ENCODE assay signal across 8 cellular contexts in genomic region chr3:109731639-109732473, GRCh38.
A peak's percentile ranks its signal among the peaks of the same experiment; 100 is the strongest.
DNase-seq lines count a peak whose midpoint lies in the region; ATAC-seq and TF ChIP-seq lines count a peak whose summit lies in the region.

No MANE protein-coding gene starts in this region.

- intact Hi-C loops in CD8-positive, alpha-beta T cell (cut with DNase I, micrococcal nuclease), result loop anchor here (1.0 to 5.0 kb wide), 9 partner anchors 75 to 1807 kb away; partner anchors contain the start of gene NECTIN3 (in 1 of the 2)
- intact Hi-C loops in upper lobe of right lung (cut with DNase I), result no loop called here

- peak; percentile 100 for TF ChIP-seq CTCF in CD8-positive, alpha-beta T cell (IDR thresholded peaks at IDR 0.05)
- TF ChIP-seq CTCF in fibroblast of lung (conservative IDR thresholded peaks at IDR 0.05 in 1 of 2, IDR thresholded peaks at IDR 0.05 in 1 of 2; ENCODE audit: low read depth in 1 of 2, low read length in 2 of 2) (peak; percentile 92), omental fat pad (IDR thresholded peaks at IDR 0.05) (peak in 1 of 3 donors; percentile 28), upper lobe of right lung (IDR thresholded peaks at IDR 0.05) (peak; percentile 88)

- no peak overlapping the region for H2AFZ ChIP-seq in fibroblast of lung (ENCODE audit: low read length)

- H4K20me1 ChIP-seq in fibroblast of lung (ENCODE audit: control insufficient read depth, extremely low read depth, insufficient read depth, low read length), result no peaks in the 10 kb centered on the region

- DNase-seq in CD8-positive, alpha-beta T cell, result peak; percentile 16 to 69 (median 50)
- peak; percentile 53 for DNase-seq in NCI-H82 treated with DMSO at 0.1 percent for 48 hours (lab: John Stamatoyannopoulos, UW; ENCODE audit: unreplicated experiment)
- peak; percentile 23 for DNase-seq in activated CD8-positive, alpha-beta memory T cell treated with anti-CD3 and anti-CD28 coated beads, Interleukin-2, amount 50 U/mL, for 24 hours (ENCODE audit: extremely low read depth)
- peak; percentile 47 to 78 for DNase-seq in fibroblast of lung (ENCODE audit: low read depth in 2 of 2)
- peak; percentile 38 for DNase-seq in omental fat pad (ENCODE audit: low spot score)
- DNase-seq in upper lobe of right lung, result no peak

- peaks cover 6% of the 10 kb centered on the region for H3K4me1 ChIP-seq in CD8-positive, alpha-beta T cell (ENCODE audit: insufficient read depth, low read length)
- H3K4me1 ChIP-seq in fibroblast of lung (ENCODE audit: control insufficient read depth, extremely low read depth, insufficient read depth, low read length) (no peaks in the 10 kb centered on the region), upper lobe of right lung (no peaks in the 10 kb centered on the region)

- ATAC-seq in CD8-positive, alpha-beta T cell, result peak; percentile 91
- ATAC-seq in GM19023 (IDR thresholded peaks at IDR 0.05; ENCODE audit: unreplicated experiment) (peak; percentile 95), HG03175 (IDR thresholded peaks at IDR 0.05; ENCODE audit: unreplicated experiment) (peak; percentile 84), omental fat pad (ENCODE audit: low FRiP score) (no peak), upper lobe of right lung (peak; percentile 86)

- no peak overlapping the region for H3K9ac ChIP-seq in fibroblast of lung (ENCODE audit: insufficient read depth, low read length)

- H3K36me3 ChIP-seq in CD8-positive, alpha-beta T cell (ENCODE audit: insufficient read depth, low read length), result no peaks in the 10 kb centered on the region
- H3K36me3 ChIP-seq in fibroblast of lung (ENCODE audit: control insufficient read depth, insufficient read depth, low read length) (no peaks in the 10 kb centered on the region), upper lobe of right lung (no peaks in the 10 kb centered on the region)

- CTCF ChIA-PET in CD8-positive, alpha-beta T cell (lab: Charles Lee), result interaction anchor here (0.7 to 1.5 kb wide), 3 partner anchors 16 to 592 kb away, joined by 3 to 9 read pairs (median 3); no protein-coding TSS in a partner anchor

- POLR2A ChIA-PET in CD8-positive, alpha-beta T cell (lab: Charles Lee), result interaction anchor here (0.6 kb wide), 1 partner anchor 75 kb away, joined by 3 read pairs; no protein-coding TSS in a partner anchor

- H3K9me3 Mint-ChIP-seq in CD8-positive, alpha-beta T cell, result peaks cover 5% of the 10 kb centered on the region

- H3K4me3 ChIP-seq in CD8-positive, alpha-beta T cell (ENCODE audit: low read depth, low read length), result no peak overlapping the region
- H3K4me3 ChIP-seq in fibroblast of lung (replicated peaks in 1 of 4; ENCODE audit: control extremely low read depth in 1 of 4, insufficient read depth in 1 of 4, low read depth in 3 of 4, low read length in 4 of 4) (no peak overlapping the region), upper lobe of right lung (no peak overlapping the region)

- H3K27me3 Mint-ChIP-seq in CD8-positive, alpha-beta T cell (ENCODE audit: low read depth), result no peaks in the 10 kb centered on the region

- H3K27ac Mint-ChIP-seq in CD8-positive, alpha-beta T cell, result no peak overlapping the region

- H3K36me3 Mint-ChIP-seq in CD8-positive, alpha-beta T cell, result peaks cover 4% of the 10 kb centered on the region

- no peak overlapping the region for H3K27ac ChIP-seq in CD8-positive, alpha-beta T cell (ENCODE audit: low read depth, low read length)
- H3K27ac ChIP-seq in fibroblast of lung (ENCODE audit: insufficient read depth, low read length) (no peak overlapping the region), upper lobe of right lung (no peak overlapping the region)

- no peaks in the 10 kb centered on the region for H3K9me3 ChIP-seq in CD8-positive, alpha-beta T cell (ENCODE audit: low read length)
- no peaks in the 10 kb centered on the region for H3K9me3 ChIP-seq in fibroblast of lung (ENCODE audit: control insufficient read depth, insufficient read depth, low read depth, low read length)
- no peaks in the 10 kb centered on the region for H3K9me3 ChIP-seq in upper lobe of right lung

- H3K4me1 Mint-ChIP-seq in CD8-positive, alpha-beta T cell (ENCODE audit: low read depth), result peaks cover 7% of the 10 kb centered on the region

- no peaks in the 10 kb centered on the region for H3K27me3 ChIP-seq in CD8-positive, alpha-beta T cell (ENCODE audit: insufficient read depth, low read length)
- H3K27me3 ChIP-seq in fibroblast of lung (ENCODE audit: control insufficient read depth, insufficient read depth, low read length) (no peaks in the 10 kb centered on the region), upper lobe of right lung (no peaks in the 10 kb centered on the region)

- H3K4me2 ChIP-seq in fibroblast of lung (ENCODE audit: extremely low read depth, insufficient read depth, low read length), result no peak overlapping the region

- no peak overlapping the region for H3K4me3 Mint-ChIP-seq in CD8-positive, alpha-beta T cell

- H3K79me2 ChIP-seq in fibroblast of lung (ENCODE audit: control insufficient read depth, insufficient read depth, low read length), result no peaks in the 10 kb centered on the region
